In the genomic region with DNA sequence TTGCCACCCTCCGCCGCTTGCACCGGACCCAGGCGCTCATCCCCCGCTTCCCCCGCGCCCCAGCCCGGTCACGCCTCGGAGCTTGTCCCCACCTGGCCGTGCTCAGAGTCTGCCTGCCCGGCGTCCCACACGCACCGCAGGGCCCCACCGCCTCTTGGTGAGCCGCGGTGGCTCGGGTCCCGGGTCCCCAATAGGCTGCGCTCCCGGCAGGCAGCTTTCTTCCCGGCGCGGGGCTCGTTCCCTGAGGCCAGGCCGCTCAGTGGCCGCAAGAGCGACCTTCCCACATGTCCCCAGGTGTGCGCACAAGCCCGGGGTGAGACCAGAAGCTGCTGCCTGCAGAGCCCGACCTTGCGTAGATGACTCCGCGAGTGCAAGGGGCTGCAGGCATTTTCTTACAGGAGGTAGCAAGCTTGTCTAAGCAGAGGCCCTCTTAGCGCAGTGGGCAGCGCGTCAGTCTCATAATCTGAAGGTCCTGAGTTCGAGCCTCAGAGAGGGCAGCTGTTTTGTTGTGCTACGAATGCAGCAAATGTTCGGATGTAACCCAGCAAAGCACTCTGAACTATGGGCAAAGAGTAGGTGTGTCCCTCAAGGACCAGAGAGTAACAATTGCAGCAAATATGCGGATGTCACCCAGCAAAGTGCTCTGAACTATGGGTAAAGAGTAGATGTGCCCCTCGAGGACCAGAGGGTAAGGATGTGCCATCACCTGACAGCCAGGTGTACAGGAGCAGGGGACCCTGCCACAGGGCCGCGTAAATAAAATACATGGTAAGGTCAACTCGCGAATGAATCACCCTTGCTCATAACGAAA, we compare ENCODE assay signal across 1 cellular context.
TF ChIP-seq lines count a peak whose summit lies in the region.

No MANE protein-coding gene starts in this region.

TF ChIP-seq in HEK293, 187 proteins besides CTCF, POLR2A, EP300 and RAD21 (continued from another document and continues in another):
- TF ChIP-seq ZNF677 (tag by site-specific recombination; IDR thresholded peaks at IDR 0.05) (0 out of 2 replicates have a peak, but pooled peaks have one; percentile 23), ZSCAN18 (tag by site-specific recombination; IDR thresholded peaks at IDR 0.05) (peak; percentile 71; the same call in 1 of the 2 replicates), BCL11B (tag by site-specific recombination; IDR thresholded peaks at IDR 0.05; ENCODE audit: low read depth) (peak; percentile 89; the same call in 1 of the 2 replicates), ZBTB10 (tag by site-specific recombination; IDR thresholded peaks at IDR 0.05) (peak; percentile 4; the same call in 1 of the 2 replicates), ZBTB8A (tag by site-specific recombination; IDR thresholded peaks at IDR 0.05) (peak; percentile 48; the same call in 1 of the 2 replicates), HIC1 (tag by site-specific recombination; IDR thresholded peaks at IDR 0.05) (peak; percentile 100), ZBTB6 (tag by site-specific recombination; IDR thresholded peaks at IDR 0.05) (peak; percentile 32; the same call in 1 of the 2 replicates), ZSCAN30 (tag by site-specific recombination; IDR thresholded peaks at IDR 0.05) (peak; percentile 70; the same call in 1 of the 2 replicates), HOXC10 (CRISPR knock-in tag; IDR thresholded peaks at IDR 0.05) (no peak), IKZF3 (tag by site-specific recombination; IDR thresholded peaks at IDR 0.05) (no peak), ZFHX2 (tag by site-specific recombination; conservative IDR thresholded peaks at IDR 0.05) (peak; percentile 43; the same call in 1 of the 2 replicates), KLF1 (tag by site-specific recombination; IDR thresholded peaks at IDR 0.05) (peak; percentile 39; the same call in 1 of the 2 replicates), ZNF561 (tag by site-specific recombination; IDR thresholded peaks at IDR 0.05; ENCODE audit: borderline replicate concordance) (peak; percentile 99), ZNF785 (tag by site-specific recombination; IDR thresholded peaks at IDR 0.05) (peak; percentile 61; the same call in 1 of the 2 replicates), ZNF10 (tag by site-specific recombination; IDR thresholded peaks at IDR 0.05) (peak; percentile 96), BCL6B (tag by site-specific recombination; IDR thresholded peaks at IDR 0.05) (no peak), ZNF639 (tag by site-specific recombination; IDR thresholded peaks at IDR 0.05) (peak; percentile 73; the same call in 1 of the 2 replicates), ZNF76 (tag by site-specific recombination; IDR thresholded peaks at IDR 0.05; ENCODE audit: borderline replicate concordance, low read depth) (peak; percentile 88), ZNF664 (tag by site-specific recombination; IDR thresholded peaks at IDR 0.05) (peak; percentile 88), EGR2 (tag by site-specific recombination; IDR thresholded peaks at IDR 0.05; ENCODE audit: low read depth) (peak; percentile 41; the same call in 1 of the 2 replicates), PRDM4 (tag by site-specific recombination; IDR thresholded peaks at IDR 0.05) (no peak; the same call in 1 of the 2 replicates), ZNF2 (tag by site-specific recombination; IDR thresholded peaks at IDR 0.05) (peak; percentile 90; the same call in 1 of the 2 replicates), ZIC2 (tag by site-specific recombination; IDR thresholded peaks at IDR 0.05) (peak; percentile 74), ZBTB21 (tag by site-specific recombination; IDR thresholded peaks at IDR 0.05) (peak; percentile 78), FEZF1 (tag by site-specific recombination; IDR thresholded peaks at IDR 0.05) (peak; percentile 39; the same call in 1 of the 2 replicates), ZNF776 (tag by site-specific recombination; IDR thresholded peaks at IDR 0.05; ENCODE audit: borderline replicate concordance) (no peak)
- TF ChIP-seq, protein P1, sequence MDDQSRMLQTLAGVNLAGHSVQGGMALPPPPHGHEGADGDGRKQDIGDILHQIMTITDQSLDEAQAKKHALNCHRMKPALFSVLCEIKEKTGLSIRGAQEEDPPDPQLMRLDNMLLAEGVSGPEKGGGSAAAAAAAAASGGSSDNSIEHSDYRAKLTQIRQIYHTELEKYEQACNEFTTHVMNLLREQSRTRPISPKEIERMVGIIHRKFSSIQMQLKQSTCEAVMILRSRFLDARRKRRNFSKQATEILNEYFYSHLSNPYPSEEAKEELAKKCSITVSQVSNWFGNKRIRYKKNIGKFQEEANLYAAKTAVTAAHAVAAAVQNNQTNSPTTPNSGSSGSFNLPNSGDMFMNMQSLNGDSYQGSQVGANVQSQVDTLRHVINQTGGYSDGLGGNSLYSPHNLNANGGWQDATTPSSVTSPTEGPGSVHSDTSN (CRISPR knock-in tag; IDR thresholded peaks at IDR 0.05): 0 out of 2 replicates have a peak, but pooled peaks have one; percentile 36
- TF ChIP-seq, protein P2, sequence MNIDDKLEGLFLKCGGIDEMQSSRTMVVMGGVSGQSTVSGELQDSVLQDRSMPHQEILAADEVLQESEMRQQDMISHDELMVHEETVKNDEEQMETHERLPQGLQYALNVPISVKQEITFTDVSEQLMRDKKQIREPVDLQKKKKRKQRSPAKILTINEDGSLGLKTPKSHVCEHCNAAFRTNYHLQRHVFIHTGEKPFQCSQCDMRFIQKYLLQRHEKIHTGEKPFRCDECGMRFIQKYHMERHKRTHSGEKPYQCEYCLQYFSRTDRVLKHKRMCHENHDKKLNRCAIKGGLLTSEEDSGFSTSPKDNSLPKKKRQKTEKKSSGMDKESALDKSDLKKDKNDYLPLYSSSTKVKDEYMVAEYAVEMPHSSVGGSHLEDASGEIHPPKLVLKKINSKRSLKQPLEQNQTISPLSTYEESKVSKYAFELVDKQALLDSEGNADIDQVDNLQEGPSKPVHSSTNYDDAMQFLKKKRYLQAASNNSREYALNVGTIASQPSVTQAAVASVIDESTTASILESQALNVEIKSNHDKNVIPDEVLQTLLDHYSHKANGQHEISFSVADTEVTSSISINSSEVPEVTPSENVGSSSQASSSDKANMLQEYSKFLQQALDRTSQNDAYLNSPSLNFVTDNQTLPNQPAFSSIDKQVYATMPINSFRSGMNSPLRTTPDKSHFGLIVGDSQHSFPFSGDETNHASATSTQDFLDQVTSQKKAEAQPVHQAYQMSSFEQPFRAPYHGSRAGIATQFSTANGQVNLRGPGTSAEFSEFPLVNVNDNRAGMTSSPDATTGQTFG (tag by site-specific recombination; IDR thresholded peaks at IDR 0.05; ENCODE audit: borderline replicate concordance): peak; percentile 73; the same call in 1 of the 2 replicates
